In genomic region chr17:17298108-17298507, GRCh38 we compare ENCODE assay signal across 1 cellular context.
TF ChIP-seq lines count a peak whose summit lies in the region.

No MANE protein-coding gene starts in this region.

TF ChIP-seq in SK-N-SH, 30 proteins besides CTCF, POLR2A, EP300 and RAD21 (continued from another document):
- TF ChIP-seq YY1 (IDR thresholded peaks at IDR 0.05; ENCODE audit: low read depth) = no peak
- TF ChIP-seq RFX5 (IDR thresholded peaks at IDR 0.05; ENCODE audit: low read length) = no peak
- TF ChIP-seq EZH2phosphoT487 (IDR thresholded peaks at IDR 0.05; ENCODE audit: borderline replicate concordance, low read depth) = no peak
